In the genomic region with DNA sequence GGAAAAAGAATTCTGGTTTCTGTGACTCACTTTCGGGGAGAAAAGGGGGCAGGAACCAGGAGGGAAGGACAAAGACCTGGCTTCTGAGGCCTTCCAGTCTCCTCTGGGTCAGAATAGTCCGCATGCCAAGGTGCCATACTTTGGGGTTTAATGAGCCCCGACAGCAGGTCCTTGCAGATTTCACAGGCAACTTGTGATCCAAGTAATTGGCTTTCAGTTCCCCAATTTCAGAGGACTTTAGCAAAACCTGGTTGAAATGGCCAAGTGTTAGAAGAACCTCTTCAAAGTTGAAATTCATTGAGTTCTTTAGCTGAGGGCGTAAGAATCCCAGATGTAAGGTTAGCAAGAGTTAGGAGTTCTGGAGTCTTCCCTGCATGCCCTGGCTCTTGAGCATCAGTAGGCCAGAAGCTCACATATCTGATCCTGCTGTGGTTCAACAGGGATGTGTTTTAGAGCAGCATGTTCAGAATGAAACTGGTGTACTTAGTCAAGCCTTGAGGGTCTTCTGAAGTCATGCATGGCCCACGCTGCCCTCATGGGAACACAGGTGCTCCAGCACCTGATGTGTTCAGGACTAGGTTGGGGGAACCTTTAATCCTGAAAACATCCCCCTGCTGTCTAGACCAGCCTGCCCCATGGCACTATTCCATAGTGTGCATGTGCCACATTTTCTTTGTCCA, we compare ENCODE assay signal across 1 cellular context.
TF ChIP-seq lines count a peak whose summit lies in the region.

No MANE protein-coding gene starts in this region.

TF ChIP-seq in GM12878, 131 proteins besides CTCF, POLR2A, EP300 and RAD21 (continued from another document):
- TF ChIP-seq, protein P1, sequence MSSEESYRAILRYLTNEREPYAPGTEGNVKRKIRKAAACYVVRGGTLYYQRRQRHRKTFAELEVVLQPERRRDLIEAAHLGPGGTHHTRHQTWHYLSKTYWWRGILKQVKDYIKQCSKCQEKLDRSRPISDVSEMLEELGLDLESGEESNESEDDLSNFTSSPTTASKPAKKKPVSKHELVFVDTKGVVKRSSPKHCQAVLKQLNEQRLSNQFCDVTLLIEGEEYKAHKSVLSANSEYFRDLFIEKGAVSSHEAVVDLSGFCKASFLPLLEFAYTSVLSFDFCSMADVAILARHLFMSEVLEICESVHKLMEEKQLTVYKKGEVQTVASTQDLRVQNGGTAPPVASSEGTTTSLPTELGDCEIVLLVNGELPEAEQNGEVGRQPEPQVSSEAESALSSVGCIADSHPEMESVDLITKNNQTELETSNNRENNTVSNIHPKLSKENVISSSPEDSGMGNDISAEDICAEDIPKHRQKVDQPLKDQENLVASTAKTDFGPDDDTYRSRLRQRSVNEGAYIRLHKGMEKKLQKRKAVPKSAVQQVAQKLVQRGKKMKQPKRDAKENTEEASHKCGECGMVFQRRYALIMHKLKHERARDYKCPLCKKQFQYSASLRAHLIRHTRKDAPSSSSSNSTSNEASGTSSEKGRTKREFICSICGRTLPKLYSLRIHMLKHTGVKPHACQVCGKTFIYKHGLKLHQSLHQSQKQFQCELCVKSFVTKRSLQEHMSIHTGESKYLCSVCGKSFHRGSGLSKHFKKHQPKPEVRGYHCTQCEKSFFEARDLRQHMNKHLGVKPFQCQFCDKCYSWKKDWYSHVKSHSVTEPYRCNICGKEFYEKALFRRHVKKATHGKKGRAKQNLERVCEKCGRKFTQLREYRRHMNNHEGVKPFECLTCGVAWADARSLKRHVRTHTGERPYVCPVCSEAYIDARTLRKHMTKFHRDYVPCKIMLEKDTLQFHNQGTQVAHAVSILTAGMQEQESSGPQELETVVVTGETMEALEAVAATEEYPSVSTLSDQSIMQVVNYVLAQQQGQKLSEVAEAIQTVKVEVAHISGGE (CRISPR knock-in tag; IDR thresholded peaks at IDR 0.05), result no peak
- no peak for TF ChIP-seq MYB (IDR thresholded peaks at IDR 0.05; ENCODE audit: borderline replicate concordance, low read depth, low read length)
- no peak for TF ChIP-seq CHD2 (IDR thresholded peaks at IDR 0.05; ENCODE audit: borderline replicate concordance, low read depth, low read length)
- TF ChIP-seq, protein P2, sequence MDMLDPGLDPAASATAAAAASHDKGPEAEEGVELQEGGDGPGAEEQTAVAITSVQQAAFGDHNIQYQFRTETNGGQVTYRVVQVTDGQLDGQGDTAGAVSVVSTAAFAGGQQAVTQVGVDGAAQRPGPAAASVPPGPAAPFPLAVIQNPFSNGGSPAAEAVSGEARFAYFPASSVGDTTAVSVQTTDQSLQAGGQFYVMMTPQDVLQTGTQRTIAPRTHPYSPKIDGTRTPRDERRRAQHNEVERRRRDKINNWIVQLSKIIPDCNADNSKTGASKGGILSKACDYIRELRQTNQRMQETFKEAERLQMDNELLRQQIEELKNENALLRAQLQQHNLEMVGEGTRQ (IDR thresholded peaks at IDR 0.05; ENCODE audit: borderline replicate concordance, low read depth, low read length), result no peak
TF ChIP-seq in GM12878: peak in this region for 4.
